In the genomic region with DNA sequence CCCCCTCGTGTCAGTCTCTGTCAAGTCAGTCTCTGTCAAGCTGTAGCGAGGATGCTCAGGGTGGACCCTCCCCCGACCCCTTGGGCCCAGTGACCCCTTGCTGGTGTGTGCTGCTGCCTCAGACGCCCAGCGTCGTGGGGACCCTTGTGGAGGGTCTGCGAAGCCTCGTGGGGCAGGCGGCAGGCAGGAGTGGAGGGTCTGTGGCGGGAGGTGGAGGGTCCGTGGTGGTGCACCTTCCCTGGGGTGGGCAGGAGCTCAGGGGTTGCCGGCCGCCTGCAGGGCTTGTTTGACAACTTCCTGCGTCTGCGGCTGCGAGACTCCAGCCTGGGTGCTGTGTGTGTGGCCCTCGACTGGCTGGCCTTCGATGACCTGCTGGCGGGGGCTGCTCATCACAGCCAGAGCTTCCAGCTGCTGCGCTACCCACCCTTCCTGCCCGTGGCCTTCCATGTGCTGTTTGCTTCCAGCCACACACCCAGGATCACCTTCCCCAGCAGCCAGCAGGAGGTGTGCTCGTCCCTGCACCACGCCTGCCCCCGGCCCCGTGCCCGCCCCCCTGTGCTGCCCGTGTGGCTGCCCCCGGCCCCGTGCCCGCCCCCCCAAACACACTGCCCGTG, we compare ENCODE assay signal across 1 cellular context.
TF ChIP-seq lines count a peak whose summit lies in the region.

No MANE protein-coding gene starts in this region.

TF ChIP-seq in HCT116, 20 proteins besides CTCF, POLR2A, EP300 and RAD21 (continued from another document):
- TF ChIP-seq REST (IDR thresholded peaks at IDR 0.05; ENCODE audit: low read depth) = no peak
- no peak for TF ChIP-seq YY1 (IDR thresholded peaks at IDR 0.05; ENCODE audit: extremely low read depth, insufficient replicate concordance, low read depth, low read length)
- TF ChIP-seq CBX3 (IDR thresholded peaks at IDR 0.05; ENCODE audit: low read depth) = no peak
- TF ChIP-seq ZBTB33 (IDR thresholded peaks at IDR 0.05; ENCODE audit: extremely low read depth, insufficient replicate concordance, low read length) = no peak
- no peak for TF ChIP-seq SRF (IDR thresholded peaks at IDR 0.05; ENCODE audit: low read depth)
- TF ChIP-seq POLR2AphosphoS5 (IDR thresholded peaks at IDR 0.05; ENCODE audit: low read depth, low read length) = no peak
- no peak for TF ChIP-seq FOSL1 (IDR thresholded peaks at IDR 0.05; ENCODE audit: low read depth)
- TF ChIP-seq ZFX (IDR thresholded peaks at IDR 0.05) = no peak
- TF ChIP-seq, protein P1, sequence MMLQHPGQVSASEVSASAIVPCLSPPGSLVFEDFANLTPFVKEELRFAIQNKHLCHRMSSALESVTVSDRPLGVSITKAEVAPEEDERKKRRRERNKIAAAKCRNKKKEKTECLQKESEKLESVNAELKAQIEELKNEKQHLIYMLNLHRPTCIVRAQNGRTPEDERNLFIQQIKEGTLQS (IDR thresholded peaks at IDR 0.05) = no peak
- no peak for TF ChIP-seq SIN3A (IDR thresholded peaks at IDR 0.05; ENCODE audit: low read depth)
